Comparison of ENCODE assay signal across 8 cellular contexts in genomic region chr7:81983421-81983820, GRCh38.
"Had no signal": no experiment of that assay in that cellular context is flagged by ENCODE, and none has a peak within 500 bp of the region (broad histone marks: within the 10 kb centered on the region; RNA-seq: fewer than 3 reads in every experiment).

No MANE protein-coding gene starts in this region.

- H3K4me3 ChIP-seq: K562 had no signal

- FAIRE-seq: HTR-8/SVneo, K562 had no signal

- H3K36me3 Mint-ChIP-seq: IgD-negative memory B cell had no signal

- ATAC-seq: K562 had no signal

- H3K27ac Mint-ChIP-seq: IgD-negative memory B cell had no signal

- DNase-seq: IMR-90, KBM-7, KG1 had no signal

- H3K27me3 Mint-ChIP-seq: IgD-negative memory B cell had no signal

- H3K9ac ChIP-seq: KMS-11 had no signal

- H3K4me3 Mint-ChIP-seq: IgD-negative memory B cell had no signal

- H3K27ac ChIP-seq: HL-60, KMS-11 had no signal

- H3K4me2 ChIP-seq: KMS-11 had no signal
